In the genomic region with DNA sequence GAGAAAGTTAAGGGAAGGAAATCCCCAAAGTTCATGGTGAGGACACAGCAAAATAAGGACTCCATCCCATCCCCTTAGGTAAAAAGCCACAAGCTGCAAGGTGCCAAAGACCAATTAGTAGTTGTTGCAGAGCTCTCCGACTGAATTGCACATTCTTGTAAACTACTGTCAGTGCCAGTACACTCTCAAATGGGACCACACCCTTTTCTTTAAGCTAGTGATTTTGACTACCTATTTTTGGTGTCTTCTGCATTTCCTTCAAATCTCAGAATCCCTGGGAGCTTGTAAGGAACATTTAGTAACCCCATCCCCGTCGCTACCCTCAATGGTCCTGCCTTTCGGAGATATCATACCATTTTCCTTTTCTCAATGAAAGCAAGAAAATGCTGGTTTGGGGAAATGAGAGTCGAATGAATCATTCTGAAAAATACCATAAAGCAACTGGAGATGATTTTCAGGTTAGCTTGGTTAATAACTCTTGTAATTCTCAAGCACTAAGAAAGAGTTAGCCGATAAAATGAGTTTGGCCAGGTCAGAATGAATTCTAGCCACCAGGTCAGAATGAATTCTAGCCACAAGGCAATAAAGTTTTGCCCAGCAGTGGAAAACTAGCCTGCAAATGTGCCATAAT, we compare ENCODE assay signal across 16 cellular contexts. TPM values are rescaled to one million over a fixed set of nuclear protein-coding genes. Genes with fewer than 3 reads are reported as not detected.
DNase-seq lines count a peak whose midpoint lies in the region; ATAC-seq and TF ChIP-seq lines count a peak whose summit lies in the region.
"Had no signal": no experiment of that assay in that cellular context is flagged by ENCODE, and none has a peak within 500 bp of the region (broad histone marks: within the 10 kb centered on the region; RNA-seq: fewer than 3 reads in every experiment).

No MANE protein-coding gene starts in this region.

- H3K27ac Mint-ChIP-seq in stimulated activated naive CD8-positive, alpha-beta T cell treated with anti-CD3 and anti-CD28 coated beads, Interleukin-15, amount 100 ng/mL, for 72 hours: no peak overlapping the region
- H3K27ac Mint-ChIP-seq in activated T-helper 2 cell treated with anti-CD3 and anti-CD28 coated beads, Interferon-gamma antibody, Interleukin-2, Interleukin-4, amounts not matched to agents 10 μg/mL and 5 μg/mL and 100 μg/mL, durations not matched to agents 14 hours and 24 hours and 36 hours: no peak overlapping the region
- H3K27ac Mint-ChIP-seq in T-cell: no peak overlapping the region

- no peaks in the 10 kb centered on the region for H3K36me3 Mint-ChIP-seq in activated T-helper 2 cell treated with anti-CD3 and anti-CD28 coated beads, Interferon-gamma antibody, Interleukin-2, Interleukin-4, amounts not matched to agents 10 μg/mL and 5 μg/mL and 100 μg/mL, durations not matched to agents 14 hours and 24 hours and 36 hours (ENCODE audit: low read depth)
- H3K36me3 Mint-ChIP-seq in T-cell: no peaks in the 10 kb centered on the region

- H3K27me3 ChIP-seq in GM06990 (replicated peaks; ENCODE audit: control insufficient read depth, insufficient read depth, low read length): no peaks in the 10 kb centered on the region

- POLR2A ChIA-PET in T-cell (lab: Charles Lee): interaction anchor here in 1 of 2 donors (0.8 to 0.9 kb wide), 2 partner anchors 82 to 159 kb away, joined by 3 read pairs; no protein-coding TSS in a partner anchor

- peaks cover 20% of the 10 kb centered on the region for H3K4me1 Mint-ChIP-seq in stimulated activated naive CD8-positive, alpha-beta T cell treated with anti-CD3 and anti-CD28 coated beads, Interleukin-15, amount 100 ng/mL, for 72 hours
- H3K4me1 Mint-ChIP-seq in activated T-helper 2 cell treated with anti-CD3 and anti-CD28 coated beads, Interferon-gamma antibody, Interleukin-2, Interleukin-4, amounts not matched to agents 10 μg/mL and 5 μg/mL and 100 μg/mL, durations not matched to agents 14 hours and 24 hours and 36 hours (ENCODE audit: low read depth): peaks cover 12% of the 10 kb centered on the region
- peaks cover 3% of the 10 kb centered on the region in 3 donors for H3K4me1 Mint-ChIP-seq in T-cell

- no peak overlapping the region for H3K4me3 ChIP-seq in GM06990 (replicated peaks; ENCODE audit: low read depth, low read length)

- no peak overlapping the region for H3K4me3 Mint-ChIP-seq in stimulated activated naive CD8-positive, alpha-beta T cell treated with anti-CD3 and anti-CD28 coated beads, Interleukin-15, amount 100 ng/mL, for 72 hours
- no peak overlapping the region for H3K4me3 Mint-ChIP-seq in activated T-helper 2 cell treated with anti-CD3 and anti-CD28 coated beads, Interferon-gamma antibody, Interleukin-2, Interleukin-4, amounts not matched to agents 10 μg/mL and 5 μg/mL and 100 μg/mL, durations not matched to agents 14 hours and 24 hours and 36 hours (ENCODE audit: low read depth)
- H3K4me3 Mint-ChIP-seq in T-cell: no peak overlapping the region

- no peaks in the 10 kb centered on the region for H3K9me3 Mint-ChIP-seq in stimulated activated naive CD8-positive, alpha-beta T cell treated with anti-CD3 and anti-CD28 coated beads, Interleukin-15, amount 100 ng/mL, for 72 hours
- no peaks in the 10 kb centered on the region for H3K9me3 Mint-ChIP-seq in activated T-helper 2 cell treated with anti-CD3 and anti-CD28 coated beads, Interferon-gamma antibody, Interleukin-2, Interleukin-4, amounts not matched to agents 10 μg/mL and 5 μg/mL and 100 μg/mL, durations not matched to agents 14 hours and 24 hours and 36 hours
- H3K9me3 Mint-ChIP-seq in T-cell: no peaks in the 10 kb centered on the region

- intact Hi-C loops in activated T-helper 2 cell treated with anti-CD3 and anti-CD28 coated beads, Interferon-gamma antibody, Interleukin-2, Interleukin-4, amounts not matched to agents 10 μg/mL and 5 μg/mL and 100 μg/mL, durations not matched to agents 14 hours and 24 hours and 36 hours (cut with micrococcal nuclease): loop anchor here (10.0 kb wide), 2 partner anchors 225 to 865 kb away; partner anchors contain the start of gene BCKDHB

- ATAC-seq in GM19328 (IDR thresholded peaks at IDR 0.05; ENCODE audit: unreplicated experiment) (peak; percentile 42), HG02678 (IDR thresholded peaks at IDR 0.05; ENCODE audit: unreplicated experiment) (peak; percentile 65), HG03457 (IDR thresholded peaks at IDR 0.05; ENCODE audit: unreplicated experiment) (peak; percentile 44), T-cell (replicated peaks in 1 of 4) (no peak), HG03521 (IDR thresholded peaks at IDR 0.05; ENCODE audit: unreplicated experiment) (no peak)
- ATAC-seq in stimulated activated naive CD8-positive, alpha-beta T cell treated with anti-CD3 and anti-CD28 coated beads, Interleukin-15, amount 100 ng/mL, for 72 hours: no peak

- DNase-seq in GM06990 (ENCODE audit: extremely low read depth, insufficient read length) (peak; percentile 35), T-cell (no peak)
- no peak for DNase-seq in stimulated activated naive CD8-positive, alpha-beta T cell treated with anti-CD3 and anti-CD28 coated beads, Interleukin-15, amount 100 ng/mL, for 72 hours
- DNase-seq in activated T-helper 2 cell treated with anti-CD3 and anti-CD28 coated beads, Interferon-gamma antibody, Interleukin-2, Interleukin-4, amounts not matched to agents 10 μg/mL and 5 μg/mL and 100 μg/mL, durations not matched to agents 14 hours and 24 hours and 36 hours (ENCODE audit: low spot score): no peak
- DNase-seq: activated naive CD4-positive, alpha-beta T cell treated with anti-CD3 and anti-CD28 coated beads, Interleukin-2, amount 50 U/mL, for 16 hours; DND-41; foreskin melanocyte; KBM-7; NCI-H446; posterior cingulate gyrus; stimulated activated CD4-positive, alpha-beta T cell treated with anti-CD3 and anti-CD28 coated beads, Interleukin-4, amount 100 ng/mL, for 24 hours; substantia nigra had no signal

- CTCF ChIA-PET in T-cell (lab: Charles Lee): interaction anchor here in 1 of 2 donors (0.6 to 0.7 kb wide), 2 partner anchors 63 to 163 kb away, joined by 3 to 4 read pairs; no protein-coding TSS in a partner anchor

- no peak for TF ChIP-seq CTCF in GM06990 (IDR thresholded peaks at IDR 0.05; ENCODE audit: insufficient read depth, low read length, poor library complexity, severe bottlenecking)

- no peaks in the 10 kb centered on the region for H3K36me3 ChIP-seq in GM06990 (ENCODE audit: control insufficient read depth, insufficient read depth, low read length)

- H3K27me3 Mint-ChIP-seq in stimulated activated naive CD8-positive, alpha-beta T cell treated with anti-CD3 and anti-CD28 coated beads, Interleukin-15, amount 100 ng/mL, for 72 hours: no peaks in the 10 kb centered on the region
- no peaks in the 10 kb centered on the region for H3K27me3 Mint-ChIP-seq in activated T-helper 2 cell treated with anti-CD3 and anti-CD28 coated beads, Interferon-gamma antibody, Interleukin-2, Interleukin-4, amounts not matched to agents 10 μg/mL and 5 μg/mL and 100 μg/mL, durations not matched to agents 14 hours and 24 hours and 36 hours (ENCODE audit: low read depth)
- no peaks in the 10 kb centered on the region for H3K27me3 Mint-ChIP-seq in T-cell

RNA-seq across cellular contexts. Expression of gene HMGN3, which starts 5.2 kb away (rescaled TPM):
- 66.3 and 68.7 TPM in 2 replicates for total RNA-seq in activated T-helper 2 cell treated with anti-CD3 and anti-CD28 coated beads, Interferon-gamma antibody, Interleukin-2, Interleukin-4, amounts not matched to agents 10 μg/mL and 5 μg/mL and 100 μg/mL, durations not matched to agents 14 hours and 24 hours and 36 hours
- total RNA-seq in T-cell: 10 to 100 TPM; 27.1 to 39.9 (median 35.8) TPM

Comparison
In these comparisons a context has a peak if more than half of its experiments do, and no peak if none do; other contexts are left out.
1. ATAC-seq: peak in GM19328 (single experiment), HG02678 (single experiment) and HG03457 (single experiment); none in stimulated activated naive CD8-positive, alpha-beta T cell treated with anti-CD3 and anti-CD28 coated beads, Interleukin-15, amount 100 ng/mL, for 72 hours (single experiment), T-cell (0 of 4) and HG03521 (single experiment).